Comparison of ENCODE assay signal across 1 cellular context in the genomic region with DNA sequence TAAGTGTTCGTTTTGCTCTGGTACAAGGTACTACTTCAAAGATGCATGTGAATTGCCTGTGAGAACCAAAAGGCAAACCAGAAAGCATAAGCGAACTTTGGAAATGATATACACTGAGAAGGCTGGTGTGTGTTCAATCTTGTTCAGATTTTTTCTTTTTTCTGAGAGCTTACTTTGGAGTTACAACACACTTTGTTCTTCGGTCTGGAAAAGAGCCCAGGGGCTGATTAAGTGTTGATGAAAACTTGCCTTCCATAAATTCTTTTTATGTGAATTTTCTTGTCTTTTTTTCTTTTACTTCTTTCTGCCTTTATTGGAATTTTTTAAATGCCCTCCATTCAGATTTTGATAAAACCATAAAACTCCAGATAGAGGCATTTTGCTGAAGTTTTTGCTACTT.
TF ChIP-seq lines count a peak whose summit lies in the region.

No MANE protein-coding gene starts in this region.

TF ChIP-seq in IMR-90, 13 proteins besides CTCF, POLR2A, EP300 and RAD21:
- no peak for TF ChIP-seq MAZ (IDR thresholded peaks at IDR 0.05; ENCODE audit: borderline replicate concordance, low read depth, low read length)
- no peak for TF ChIP-seq MXI1 (IDR thresholded peaks at IDR 0.05; ENCODE audit: borderline replicate concordance, low read depth, low read length)
- TF ChIP-seq MAFK (IDR thresholded peaks at IDR 0.05; ENCODE audit: low read depth, low read length) = no peak
- TF ChIP-seq RCOR1 (IDR thresholded peaks at IDR 0.05; ENCODE audit: insufficient replicate concordance, low read length) = no peak
- TF ChIP-seq, protein P1, sequence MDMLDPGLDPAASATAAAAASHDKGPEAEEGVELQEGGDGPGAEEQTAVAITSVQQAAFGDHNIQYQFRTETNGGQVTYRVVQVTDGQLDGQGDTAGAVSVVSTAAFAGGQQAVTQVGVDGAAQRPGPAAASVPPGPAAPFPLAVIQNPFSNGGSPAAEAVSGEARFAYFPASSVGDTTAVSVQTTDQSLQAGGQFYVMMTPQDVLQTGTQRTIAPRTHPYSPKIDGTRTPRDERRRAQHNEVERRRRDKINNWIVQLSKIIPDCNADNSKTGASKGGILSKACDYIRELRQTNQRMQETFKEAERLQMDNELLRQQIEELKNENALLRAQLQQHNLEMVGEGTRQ (IDR thresholded peaks at IDR 0.05; ENCODE audit: low read depth, low read length) = no peak
- TF ChIP-seq SMC3 (IDR thresholded peaks at IDR 0.05; ENCODE audit: low read depth, low read length) = no peak
- no peak for TF ChIP-seq NFE2L2 (IDR thresholded peaks at IDR 0.05; ENCODE audit: low read depth, low read length)
- no peak for TF ChIP-seq RFX5 (IDR thresholded peaks at IDR 0.05; ENCODE audit: low read depth, low read length)
